Comparison of ENCODE assay signal across 2 cellular contexts in the genomic region with DNA sequence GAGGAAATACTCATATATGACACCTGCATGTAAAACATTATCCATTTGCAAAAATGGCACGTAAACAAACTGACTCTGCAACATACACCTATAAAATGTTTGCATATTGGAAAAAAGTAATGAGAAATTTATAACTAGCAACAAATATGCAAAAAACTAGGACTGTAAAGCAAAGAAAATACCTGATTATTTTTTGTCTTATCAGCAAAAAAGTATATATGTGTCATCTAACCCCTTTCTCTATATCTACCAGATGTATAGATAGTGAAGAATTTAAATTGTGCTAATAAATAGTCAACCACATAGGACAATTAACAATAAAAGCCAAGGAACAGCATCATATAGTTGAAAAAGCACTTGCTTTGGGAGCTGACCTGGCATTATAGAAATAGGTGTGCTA.
TF ChIP-seq lines count a peak whose summit lies in the region.

No MANE protein-coding gene starts in this region.

TF ChIP-seq in HepG2, 621 proteins besides CTCF, POLR2A, EP300 and RAD21 (continued from another document):
- TF ChIP-seq, protein P1, sequence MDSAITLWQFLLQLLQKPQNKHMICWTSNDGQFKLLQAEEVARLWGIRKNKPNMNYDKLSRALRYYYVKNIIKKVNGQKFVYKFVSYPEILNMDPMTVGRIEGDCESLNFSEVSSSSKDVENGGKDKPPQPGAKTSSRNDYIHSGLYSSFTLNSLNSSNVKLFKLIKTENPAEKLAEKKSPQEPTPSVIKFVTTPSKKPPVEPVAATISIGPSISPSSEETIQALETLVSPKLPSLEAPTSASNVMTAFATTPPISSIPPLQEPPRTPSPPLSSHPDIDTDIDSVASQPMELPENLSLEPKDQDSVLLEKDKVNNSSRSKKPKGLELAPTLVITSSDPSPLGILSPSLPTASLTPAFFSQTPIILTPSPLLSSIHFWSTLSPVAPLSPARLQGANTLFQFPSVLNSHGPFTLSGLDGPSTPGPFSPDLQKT (CRISPR knock-in tag; IDR thresholded peaks at IDR 0.05; ENCODE audit: borderline replicate concordance), result no peak

TF ChIP-seq in K562, 482 proteins besides CTCF, POLR2A, EP300 and RAD21 (continued from another document):
- TF ChIP-seq MAFK (IDR thresholded peaks at IDR 0.05; ENCODE audit: low read length) (peak; percentile 87), HMG20A (CRISPR knock-in tag; conservative IDR thresholded peaks at IDR 0.05) (no peak)
